Comparison of ENCODE assay signal across 1 cellular context in genomic region chr11:11608783-11609232, GRCh38.
TF ChIP-seq lines count a peak whose summit lies in the region.

No MANE protein-coding gene starts in this region.

TF ChIP-seq in SK-N-SH, 30 proteins besides CTCF, POLR2A, EP300 and RAD21 (continued from another document):
- no peak for TF ChIP-seq REST (IDR thresholded peaks at IDR 0.05; ENCODE audit: low read depth, low read length)
- TF ChIP-seq PBX3 (IDR thresholded peaks at IDR 0.05), result peak; percentile 29; the same call in 1 of the 2 replicates
- TF ChIP-seq IRF3 (IDR thresholded peaks at IDR 0.05; ENCODE audit: low read depth, low read length), result no peak
